In the genomic region with DNA sequence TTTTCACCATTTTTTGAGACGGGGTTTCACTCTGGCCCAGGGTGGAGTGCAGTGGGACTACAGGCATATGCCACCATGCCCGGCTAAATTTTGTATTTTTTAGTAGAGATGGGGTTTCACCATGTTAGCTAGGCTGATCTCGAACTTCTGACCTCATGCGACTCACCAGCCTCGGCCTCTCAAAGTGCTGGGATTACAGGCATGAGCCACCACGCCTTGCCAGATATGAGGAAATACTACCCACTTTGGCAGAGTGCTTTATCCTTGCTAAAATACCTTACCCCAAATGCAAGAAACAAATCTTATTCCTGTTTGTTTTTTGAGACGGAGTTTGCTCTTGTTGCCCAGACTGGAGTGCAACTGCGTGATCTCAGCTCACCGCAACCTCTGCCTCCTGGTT, we compare ENCODE assay signal across 22 cellular contexts.
DNase-seq lines count a peak whose midpoint lies in the region; ATAC-seq and TF ChIP-seq lines count a peak whose summit lies in the region.
"Had no signal": no experiment of that assay in that cellular context is flagged by ENCODE, and none has a peak within 500 bp of the region (broad histone marks: within the 10 kb centered on the region; RNA-seq: fewer than 3 reads in every experiment).

No MANE protein-coding gene starts in this region.

- H3K9me3 ChIP-seq in gastrocnemius medialis, result no peaks in the 10 kb centered on the region
- H3K9me3 ChIP-seq: mucosa of descending colon, neutrophil, right atrium auricular region, tibial artery had no signal

- H3K36me3 ChIP-seq in gastrocnemius medialis, result no peaks in the 10 kb centered on the region
- H3K36me3 ChIP-seq: neutrophil, right atrium auricular region, SJCRH30, tibial artery had no signal

- H3K27me3 ChIP-seq in gastrocnemius medialis, result no peaks in the 10 kb centered on the region
- H3K27me3 ChIP-seq: neutrophil, right atrium auricular region, tibial artery had no signal

- no peak for ATAC-seq in GM21529 (IDR thresholded peaks at IDR 0.05; ENCODE audit: unreplicated experiment)
- ATAC-seq in gastrocnemius medialis, result no peak
- ATAC-seq: left cardiac atrium; mucosa of descending colon; stimulated activated naive B cell treated with anti-CD40 and anti-IgM and Interleukin-4, amounts not matched to agents 10 μg/mL and 1 μg/mL and 100 μg/mL, for 72 hours had no signal

- H3K4me1 ChIP-seq in gastrocnemius medialis, result no peaks in the 10 kb centered on the region
- H3K4me1 ChIP-seq: right atrium auricular region, SJCRH30, tibial artery had no signal

- DNase-seq in ELR (ENCODE audit: low read depth), result peak; percentile 45
- DNase-seq in MV-4-11 (lab: John Stamatoyannopoulos, UW), result peak; percentile 63
- peak; percentile 39 to 53 for DNase-seq in cardiac fibroblast (ENCODE audit: low read depth in 2 of 2)
- DNase-seq in myocyte (ENCODE audit: low read depth), result peak; percentile 6
- no peak for DNase-seq in NCI-H69 (lab: John Stamatoyannopoulos, UW)
- no peak for DNase-seq in NCI-H2081 (lab: John Stamatoyannopoulos, UW)
- no peak for DNase-seq in gastrocnemius medialis
- DNase-seq: central memory CD4-positive, alpha-beta T cell; DMS 273 treated with DMSO at 0.1 percent for 48 hours; foreskin melanocyte; left cardiac atrium; mucosa of descending colon; NCI-H2029 treated with DMSO at 0.1 percent for 48 hours; NCI-H510A treated with DMSO at 0.1 percent for 48 hours; SJCRH30; stimulated activated CD4-positive, alpha-beta T cell treated with anti-CD3 and anti-CD28 coated beads, Interleukin-15, amount 100 ng/mL, for 24 hours; stimulated activated naive B cell treated with anti-CD40 and anti-IgM and Interleukin-4, amounts not matched to agents 10 μg/mL and 1 μg/mL and 100 μg/mL, for 72 hours; tibial artery had no signal

- TF ChIP-seq CTCF in cardiac fibroblast (IDR thresholded peaks at IDR 0.05; ENCODE audit: low read depth, low read length) (no peak), gastrocnemius medialis (IDR thresholded peaks at IDR 0.05 in 4 of 5, conservative IDR thresholded peaks at IDR 0.05 in 1 of 5) (no peak)

- intact Hi-C loops in gastrocnemius medialis (cut with DNase I; ENCODE audit: low total_unique reads), result no loop called here

- in situ Hi-C loops in gastrocnemius medialis (cut with MboI; ENCODE audit: low sequenced_read_pairs in 4 of 4), result no loop called here

- no peak for TF ChIP-seq POLR2A in gastrocnemius medialis (IDR thresholded peaks at IDR 0.05)

- H3K4me3 ChIP-seq in cardiac fibroblast (replicated peaks in 1 of 2; ENCODE audit: low read depth in 2 of 2, low read length in 2 of 2) (no peak overlapping the region), gastrocnemius medialis (no peak overlapping the region)
- H3K4me3 ChIP-seq: mucosa of descending colon, right atrium auricular region, SJCRH30, tibial artery had no signal

- no peak overlapping the region for H3K27ac ChIP-seq in gastrocnemius medialis
- H3K27ac ChIP-seq: C4-2B, neutrophil, right atrium auricular region, SJCRH30, tibial artery had no signal

Comparison
In these comparisons a context has a peak if more than half of its experiments do, and no peak if none do; other contexts are left out.
1. DNase-seq: peak in ELR (single experiment), MV-4-11 (single experiment), cardiac fibroblast (2 of 2) and myocyte (single experiment); none in NCI-H69 (single experiment), NCI-H2081 (0 of 2) and gastrocnemius medialis (0 of 2).